Comparison of ENCODE assay signal across 15 cellular contexts in genomic region chr2:239830718-239831271, GRCh38.
DNase-seq lines count a peak whose midpoint lies in the region; ATAC-seq, FAIRE-seq and TF ChIP-seq lines count a peak whose summit lies in the region.
"Had no signal": no experiment of that assay in that cellular context is flagged by ENCODE, and none has a peak within 500 bp of the region (broad histone marks: within the 10 kb centered on the region; RNA-seq: fewer than 3 reads in every experiment).

No MANE protein-coding gene starts in this region.

- intact Hi-C loops in HCT116 (cut with micrococcal nuclease) (no loop called here), kidney (cut with DNase I) (no loop called here), prostate gland (cut with DNase I) (no loop called here)

- ATAC-seq in HCT116 (no peak), upper lobe of left lung (ENCODE audit: low FRiP score in 2 of 2) (no peak)
- ATAC-seq: activated T-helper 17 cell treated with anti-CD3 and anti-CD28 coated beads, Interleukin-2, amount 50 U/mL, for 72 hours; gastrocnemius medialis had no signal

- H4K20me1 ChIP-seq in HCT116 (ENCODE audit: insufficient read depth), result no peaks in the 10 kb centered on the region

- peak overlapping the region; percentile 7; the same call in 1 of the 2 replicates for H3K4me2 ChIP-seq in HCT116 (ENCODE audit: low read length)

- TF ChIP-seq CTCF in HCT116 (IDR thresholded peaks at IDR 0.05 in 2 of 3, conservative IDR thresholded peaks at IDR 0.05 in 1 of 3; ENCODE audit: borderline replicate concordance in 1 of 3, insufficient read depth in 1 of 3, low read depth in 2 of 3, low read length in 2 of 3), result no peak
- no peak for TF ChIP-seq CTCF in kidney (IDR thresholded peaks at IDR 0.05; ENCODE audit: borderline replicate concordance, extremely low read depth, insufficient read depth)
- TF ChIP-seq CTCF in prostate gland (IDR thresholded peaks at IDR 0.05), result no peak
- TF ChIP-seq CTCF in upper lobe of left lung (IDR thresholded peaks at IDR 0.05), result no peak

- FAIRE-seq in kidney (lab: Jason Lieb, UNC), result no peak

- H3K9me2 ChIP-seq in HCT116 (ENCODE audit: insufficient read depth), result no peaks in the 10 kb centered on the region

- no peak overlapping the region for H2AFZ ChIP-seq in HCT116 (ENCODE audit: low read depth, low read length, poor library complexity, severe bottlenecking)

- peaks cover 2 to 8% of the 10 kb centered on the region in 2 experiments; a peak in 2 of 4 replicates for H3K4me1 ChIP-seq in HCT116 (ENCODE audit: control insufficient read depth in 1 of 2, insufficient read depth in 2 of 2, low read length in 2 of 2)
- H3K4me1 ChIP-seq in SJSA1 (replicated peaks), result peaks cover 20% of the 10 kb centered on the region
- H3K4me1 ChIP-seq in kidney (ENCODE audit: control insufficient read depth in 1 of 2, insufficient read depth in 1 of 2, low read depth in 1 of 2, low read length in 2 of 2), result peaks cover 0 to 6% of the 10 kb centered on the region in 2 donors
- no peaks in the 10 kb centered on the region for H3K4me1 ChIP-seq in prostate gland (replicated peaks)
- peaks cover 0 to 10% (median 8%) of the 10 kb centered on the region in 4 donors for H3K4me1 ChIP-seq in upper lobe of left lung
- H3K4me1 ChIP-seq: BE2C, gastrocnemius medialis had no signal

- H3K27ac ChIP-seq in HCT116 (ENCODE audit: low read depth, low read length), result no peak overlapping the region
- no peak overlapping the region for H3K27ac ChIP-seq in SJSA1
- no peak overlapping the region for H3K27ac ChIP-seq in kidney (ENCODE audit: low read depth in 2 of 2, low read length in 2 of 2)
- H3K27ac ChIP-seq in prostate gland, result no peak overlapping the region
- H3K27ac ChIP-seq in upper lobe of left lung, result no peak overlapping the region
- H3K27ac ChIP-seq: gastrocnemius medialis had no signal

- H3K9ac ChIP-seq in HCT116 (ENCODE audit: low read length) (no peak overlapping the region), kidney (ENCODE audit: low read length in 2 of 2) (no peak overlapping the region)

- H3K79me2 ChIP-seq in HCT116 (ENCODE audit: insufficient read depth, low read length), result no peaks in the 10 kb centered on the region

- BruUV-seq in HCT116 (replicated peaks; lab: Mats Ljungman, UMichigan), result no TSS peak

- CTCF ChIA-PET in HCT116 (lab: Charles Lee), result no interaction called here

- H3K4me3 ChIP-seq in HCT116 (replicated peaks in 1 of 2; ENCODE audit: low read depth in 1 of 2, low read length in 2 of 2), result no peak overlapping the region
- H3K4me3 ChIP-seq in SJSA1, result no peak overlapping the region
- no peak overlapping the region for H3K4me3 ChIP-seq in kidney (ENCODE audit: low read length in 2 of 2)
- no peak overlapping the region for H3K4me3 ChIP-seq in prostate gland
- no peak overlapping the region for H3K4me3 ChIP-seq in upper lobe of left lung
- H3K4me3 ChIP-seq: gastrocnemius medialis had no signal

- no peak for TF ChIP-seq RAD21 in HCT116 (IDR thresholded peaks at IDR 0.05; ENCODE audit: low read depth)

- POLR2A ChIA-PET in HCT116 (lab: Charles Lee), result interaction anchor here (0.6 kb wide), 1 partner anchor 18 kb away, joined by 3 read pairs; no protein-coding TSS in a partner anchor

- RAD21 ChIA-PET in HCT116 (lab: Charles Lee; ENCODE audit: low non-redundant PET in 1 of 2, low total read pairs in 2 of 2, uncharacterized antibody in 2 of 2, unreplicated experiment in 2 of 2), result no interaction called here

- DNase-seq in HCT116 (ENCODE audit: low read depth, low spot score) (no peak), SJSA1 (ENCODE audit: low read depth in 1 of 2, low spot score in 2 of 2) (peak; percentile 19 to 43), kidney (peak; percentile 64), prostate gland (ENCODE audit: low spot score) (peak; percentile 3), SK-N-DZ (ENCODE audit: low spot score) (no peak), upper lobe of left lung (no peak), SIG-M5 treated with dmso at 0.1 percent for 504 hours (lab: John Stamatoyannopoulos, UW; ENCODE audit: unreplicated experiment) (no peak)
- DNase-seq: activated CD4-positive, alpha-beta T cell treated with anti-CD3 and anti-CD28 coated beads, Interleukin-2, amount 10 ng/mL, durations not matched to agents 7 days and 5 days; gastrocnemius medialis; NCI-H1930; NCI-H510A; SIG-M5; T1000 had no signal

- H3K27me3 ChIP-seq in HCT116 (ENCODE audit: insufficient read depth, low read length), result peaks cover 4% of the 10 kb centered on the region; the same call in 1 of the 2 replicates
- H3K27me3 ChIP-seq in SJSA1 (replicated peaks), result no peaks in the 10 kb centered on the region
- H3K27me3 ChIP-seq in prostate gland (replicated peaks; ENCODE audit: insufficient read depth), result no peaks in the 10 kb centered on the region
- no peaks in the 10 kb centered on the region for H3K27me3 ChIP-seq in upper lobe of left lung
- H3K27me3 ChIP-seq: BE2C had no signal

- H3K9me3 ChIP-seq in HCT116 (ENCODE audit: control insufficient read depth in 1 of 2, insufficient read depth in 1 of 2, low read depth in 1 of 2, low read length in 2 of 2), result no peaks in the 10 kb centered on the region
- H3K9me3 ChIP-seq in SJSA1 (replicated peaks), result no peaks in the 10 kb centered on the region
- H3K9me3 ChIP-seq in kidney (ENCODE audit: control insufficient read depth in 1 of 2, low read length in 2 of 2), result no peaks in the 10 kb centered on the region
- no peaks in the 10 kb centered on the region for H3K9me3 ChIP-seq in prostate gland
- H3K9me3 ChIP-seq in upper lobe of left lung, result no peaks in the 10 kb centered on the region
- H3K9me3 ChIP-seq: BE2C, gastrocnemius medialis had no signal

- WGBS in prostate gland, result 29% methylated on average over 6 of the region's 6 CpGs
- WGBS in upper lobe of left lung, 2 donors, result 37 to 61% methylated on average over 4 to 6 of the region's 6 CpGs

- TF ChIP-seq EP300 in upper lobe of left lung (IDR thresholded peaks at IDR 0.05), result no peak

- H3K36me3 ChIP-seq in HCT116 (ENCODE audit: control insufficient read depth in 1 of 2, insufficient read depth in 2 of 2, low read length in 2 of 2) (no peaks in the 10 kb centered on the region), SJSA1 (no peaks in the 10 kb centered on the region), kidney (ENCODE audit: control insufficient read depth in 1 of 2, insufficient read depth in 2 of 2, low read length in 2 of 2) (no peaks in the 10 kb centered on the region), prostate gland (no peaks in the 10 kb centered on the region), upper lobe of left lung (no peaks in the 10 kb centered on the region)
- H3K36me3 ChIP-seq: BE2C, gastrocnemius medialis had no signal

- no peak for TF ChIP-seq POLR2A in HCT116 (IDR thresholded peaks at IDR 0.05; ENCODE audit: borderline replicate concordance, extremely low read depth, insufficient read depth, insufficient read length)
- TF ChIP-seq POLR2A in prostate gland (IDR thresholded peaks at IDR 0.05), result no peak
- TF ChIP-seq POLR2A in upper lobe of left lung (IDR thresholded peaks at IDR 0.05), result no peak

TF ChIP-seq in HCT116, 20 proteins besides CTCF, POLR2A, EP300 and RAD21 (continues in another document):
- TF ChIP-seq EGR1 (IDR thresholded peaks at IDR 0.05; ENCODE audit: low read depth) (no peak), POLR2AphosphoS5 (IDR thresholded peaks at IDR 0.05; ENCODE audit: low read depth, low read length) (no peak), MAX (IDR thresholded peaks at IDR 0.05) (no peak), CBX3 (IDR thresholded peaks at IDR 0.05; ENCODE audit: low read depth) (no peak), ATF3 (IDR thresholded peaks at IDR 0.05) (no peak), ZBTB33 (IDR thresholded peaks at IDR 0.05; ENCODE audit: extremely low read depth, insufficient replicate concordance, low read length) (no peak), YY1 (IDR thresholded peaks at IDR 0.05; ENCODE audit: extremely low read depth, insufficient replicate concordance, low read depth, low read length) (no peak), ZFX (IDR thresholded peaks at IDR 0.05) (no peak)

Comparison
In these comparisons a context has a peak if more than half of its experiments do, and no peak if none do; other contexts are left out.
1. DNase-seq: peak in SJSA1 (2 of 2), kidney (single experiment) and prostate gland (single experiment); none in HCT116 (single experiment), SK-N-DZ (single experiment), upper lobe of left lung (0 of 2) and SIG-M5 treated with dmso at 0.1 percent for 504 hours (single experiment).